In the genomic region with DNA sequence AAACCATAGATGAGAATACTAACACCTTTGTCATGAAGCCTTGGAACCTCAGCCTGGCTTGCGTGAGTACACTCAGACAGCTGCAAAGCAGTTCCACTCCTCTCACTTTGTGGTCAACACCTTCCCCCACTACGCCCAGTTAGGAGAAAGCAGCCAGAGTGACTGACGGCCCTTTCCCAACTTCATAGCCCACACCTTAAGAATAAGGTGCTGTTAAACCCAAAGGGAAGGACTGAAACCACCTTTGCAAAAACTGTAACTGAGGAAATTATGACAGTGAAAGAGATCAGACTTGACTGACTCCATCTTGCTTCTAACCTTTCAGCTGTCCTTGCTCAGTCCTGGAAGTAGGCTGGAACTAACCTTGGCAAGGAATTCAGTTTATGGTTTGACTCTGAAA, we compare ENCODE assay signal across 9 cellular contexts.
DNase-seq lines count a peak whose midpoint lies in the region; ATAC-seq and TF ChIP-seq lines count a peak whose summit lies in the region.
"Had no signal": no experiment of that assay in that cellular context is flagged by ENCODE, and none has a peak within 500 bp of the region (broad histone marks: within the 10 kb centered on the region; RNA-seq: fewer than 3 reads in every experiment).

No MANE protein-coding gene starts in this region.

- ATAC-seq in GM19463 (IDR thresholded peaks at IDR 0.05; ENCODE audit: unreplicated experiment) (peak; percentile 96), HG03457 (IDR thresholded peaks at IDR 0.05; ENCODE audit: unreplicated experiment) (peak; percentile 71)
- peak; percentile 51 for ATAC-seq in central memory CD8-positive, alpha-beta T cell (replicated peaks; ENCODE audit: extremely low read depth, poor library complexity, severe bottlenecking)

- peaks cover 58% of the 10 kb centered on the region for H3K4me1 Mint-ChIP-seq in central memory CD8-positive, alpha-beta T cell
- no peaks in the 10 kb centered on the region for H3K4me1 Mint-ChIP-seq in nephron progenitor cell

- peak overlapping the region; percentile 56 for H3K27ac Mint-ChIP-seq in central memory CD8-positive, alpha-beta T cell (ENCODE audit: low read depth)
- no peak overlapping the region for H3K27ac Mint-ChIP-seq in nephron progenitor cell

- H3K4me3 Mint-ChIP-seq in central memory CD8-positive, alpha-beta T cell = peak overlapping the region; percentile 52
- no peak overlapping the region for H3K4me3 Mint-ChIP-seq in nephron progenitor cell

- POLR2A ChIA-PET in GM10248 (lab: Yijun Ruan, JAX) = interaction anchor here (1.0 kb wide), 1 partner anchor 10 kb away, joined by 3 read pairs; no protein-coding TSS in a partner anchor

- H3K36me3 Mint-ChIP-seq in central memory CD8-positive, alpha-beta T cell (ENCODE audit: insufficient read depth) = peaks cover 3% of the 10 kb centered on the region
- H3K36me3 Mint-ChIP-seq in nephron progenitor cell (ENCODE audit: low read depth) = peaks cover 94% of the 10 kb centered on the region

- peak; percentile 26 for DNase-seq in GM10248 (ENCODE audit: extremely low spot score)
- DNase-seq in central memory CD8-positive, alpha-beta T cell (ENCODE audit: low spot score in 2 of 2) = no peak
- DNase-seq in NCI-H1417 (lab: John Stamatoyannopoulos, UW) = no peak
- no peak for DNase-seq in NCI-H524 (lab: John Stamatoyannopoulos, UW)
- no peak for DNase-seq in nephron progenitor cell
- DNase-seq in SIG-M5 treated with dmso at 0.1 percent for 504 hours (lab: John Stamatoyannopoulos, UW; ENCODE audit: unreplicated experiment) = no peak
- DNase-seq: NCI-H2107 had no signal

- H3K9me3 Mint-ChIP-seq in central memory CD8-positive, alpha-beta T cell = peaks cover 5% of the 10 kb centered on the region
- peaks cover 88% of the 10 kb centered on the region for H3K9me3 Mint-ChIP-seq in nephron progenitor cell

- no peaks in the 10 kb centered on the region for H3K27me3 Mint-ChIP-seq in central memory CD8-positive, alpha-beta T cell
- H3K27me3 Mint-ChIP-seq in nephron progenitor cell (ENCODE audit: low read depth, poor library complexity) = no peaks in the 10 kb centered on the region

- CTCF ChIA-PET in GM10248 (lab: Yijun Ruan, JAX) = interaction anchor here (0.8 to 1.3 kb wide), 3 partner anchors 10 to 34 kb away, joined by 3 to 6 read pairs (median 3); no protein-coding TSS in a partner anchor

- no peak for TF ChIP-seq CTCF in GM10248 (IDR thresholded peaks at IDR 0.05; ENCODE audit: control extremely low read depth, extremely low read depth, low read depth, missing control alignments)
- no peak for TF ChIP-seq CTCF in nephron progenitor cell (IDR thresholded peaks at IDR 0.05)
